Comparison of ENCODE assay signal across 17 cellular contexts in genomic region chr22:31477329-31477728, GRCh38. TPM values are rescaled to one million over a fixed set of nuclear protein-coding genes. Genes with fewer than 3 reads are reported as not detected.
DNase-seq lines count a peak whose midpoint lies in the region; ATAC-seq and TF ChIP-seq lines count a peak whose summit lies in the region.
"Had no signal": no experiment of that assay in that cellular context is flagged by ENCODE, and none has a peak within 500 bp of the region (broad histone marks: within the 10 kb centered on the region; RNA-seq: fewer than 3 reads in every experiment).

No MANE protein-coding gene starts in this region.

- H3K36me3 ChIP-seq in mucosa of descending colon (ENCODE audit: low read depth) (no peaks in the 10 kb centered on the region), GM23338 (ENCODE audit: insufficient read depth) (peaks cover 9% of the 10 kb centered on the region), SK-N-SH (replicated peaks in 1 of 2; ENCODE audit: control insufficient read depth in 1 of 2, insufficient read depth in 2 of 2, low read length in 1 of 2) (peaks cover 17 to 49% of the 10 kb centered on the region in 2 experiments)

- TF ChIP-seq RAD21 in SK-N-SH (IDR thresholded peaks at IDR 0.05; ENCODE audit: low read length): no peak

- no peak for TF ChIP-seq CTCF in mucosa of descending colon (IDR thresholded peaks at IDR 0.05)
- no peak for TF ChIP-seq CTCF in GM23338 (conservative IDR thresholded peaks at IDR 0.05; ENCODE audit: low read depth in 2 of 2)
- TF ChIP-seq CTCF in SK-N-SH (IDR thresholded peaks at IDR 0.05): no peak

- H3K9me3 ChIP-seq in mucosa of descending colon: no peaks in the 10 kb centered on the region
- H3K9me3 ChIP-seq in SK-N-SH: no peaks in the 10 kb centered on the region

- no peaks in the 10 kb centered on the region for H3K27me3 Mint-ChIP-seq in GM23338 (ENCODE audit: insufficient read depth, low read depth, poor library complexity)
- H3K27me3 Mint-ChIP-seq: CD8-positive, alpha-beta memory T cell; type B pancreatic cell had no signal

- peaks cover 40% of the 10 kb centered on the region for H3K36me3 Mint-ChIP-seq in GM23338 (ENCODE audit: low read depth)

- no peak overlapping the region for H3K27ac ChIP-seq in GM23338 (ENCODE audit: low read depth)
- no peak overlapping the region for H3K27ac ChIP-seq in SK-N-SH (ENCODE audit: low read depth in 2 of 2, low read length in 1 of 2)
- H3K27ac ChIP-seq: brain microvascular endothelial cell, parathyroid adenoma had no signal

- H3F3A ChIP-seq in GM23338 (replicated peaks; ENCODE audit: low read depth): no peaks in the 10 kb centered on the region
- H3F3A ChIP-seq in SK-N-SH (replicated peaks; ENCODE audit: insufficient read depth): no peaks in the 10 kb centered on the region

- 96% methylated on average over 4 of the region's 4 CpGs for WGBS in SK-N-SH (ENCODE audit: low lambda C conversion rate)

- H4K20me1 ChIP-seq in GM23338 (replicated peaks; ENCODE audit: insufficient read depth): peaks cover 46% of the 10 kb centered on the region
- H4K20me1 ChIP-seq in SK-N-SH (ENCODE audit: insufficient read depth): peaks cover 33% of the 10 kb centered on the region

- H3K27me3 ChIP-seq in GM23338 (ENCODE audit: insufficient read depth) (no peaks in the 10 kb centered on the region), SK-N-SH (ENCODE audit: insufficient read depth) (no peaks in the 10 kb centered on the region)
- H3K27me3 ChIP-seq: brain microvascular endothelial cell had no signal

- no peak for TF ChIP-seq EP300 in SK-N-SH (IDR thresholded peaks at IDR 0.05; ENCODE audit: borderline replicate concordance in 1 of 2, low read depth in 1 of 2, low read length in 1 of 2)

- H3K9me2 ChIP-seq in GM23338 (ENCODE audit: insufficient read depth) (no peaks in the 10 kb centered on the region), SK-N-SH (no peaks in the 10 kb centered on the region)

- H3K4me3 ChIP-seq in mucosa of descending colon (no peak overlapping the region), GM23338 (no peak overlapping the region), SK-N-SH (ENCODE audit: low read depth in 2 of 2, low read length in 1 of 2) (no peak overlapping the region)

- peaks cover 4% of the 10 kb centered on the region for H3K4me1 ChIP-seq in mucosa of descending colon (ENCODE audit: low read depth)
- no peaks in the 10 kb centered on the region for H3K4me1 ChIP-seq in GM23338 (ENCODE audit: insufficient read depth)
- no peaks in the 10 kb centered on the region for H3K4me1 ChIP-seq in SK-N-SH (ENCODE audit: control insufficient read depth in 1 of 2, insufficient read depth in 2 of 2, low read depth in 1 of 2, low read length in 1 of 2)
- H3K4me1 ChIP-seq: parathyroid adenoma had no signal

- POLR2A ChIA-PET in SK-N-SH (lab: Yijun Ruan, JAX): no interaction called here

- H3K79me2 ChIP-seq in GM23338 (replicated peaks; ENCODE audit: insufficient read depth) (peaks cover 45% of the 10 kb centered on the region), SK-N-SH (ENCODE audit: insufficient read depth) (peaks cover 93% of the 10 kb centered on the region)

- intact Hi-C loops in mucosa of descending colon (cut with DNase I, micrococcal nuclease): no loop called here

- CTCF ChIA-PET in SK-N-SH (lab: Yijun Ruan, JAX): interaction anchor here (1.0 to 2.1 kb wide), 3 partner anchors 9 to 79 kb away, joined by 3 to 5 read pairs (median 3); no protein-coding TSS in a partner anchor

- H2AFZ ChIP-seq in GM23338 (no peak overlapping the region), SK-N-SH (ENCODE audit: low read depth) (no peak overlapping the region)
- H2AFZ ChIP-seq: parathyroid adenoma had no signal

- H3K9ac ChIP-seq in SK-N-SH: no peak overlapping the region
- H3K9ac ChIP-seq: parathyroid adenoma had no signal

- H3K4me1 Mint-ChIP-seq in GM23338: no peaks in the 10 kb centered on the region

- no peak overlapping the region for H3K4me3 Mint-ChIP-seq in GM23338
- H3K4me3 Mint-ChIP-seq: CD8-positive, alpha-beta memory T cell; mesothelial cell of epicardium; type B pancreatic cell had no signal

- H3K27ac Mint-ChIP-seq in GM23338: no peak overlapping the region
- H3K27ac Mint-ChIP-seq: mesothelial cell of epicardium, type B pancreatic cell had no signal

- H3K4me2 ChIP-seq in GM23338: no peak overlapping the region
- H3K4me2 ChIP-seq in SK-N-SH: no peak overlapping the region

- DNase-seq in NOMO-1 (lab: John Stamatoyannopoulos, UW; ENCODE audit: unreplicated experiment in 2 of 2): peak; percentile 5 to 27
- DNase-seq in NOMO-1 treated with DMSO at 0.1 percent for 48 hours (lab: John Stamatoyannopoulos, UW; ENCODE audit: unreplicated experiment): no peak
- DNase-seq in mucosa of descending colon: peak in 1 of 3 donors; percentile 22
- no peak for DNase-seq in GM23338 (ENCODE audit: low spot score)
- no peak for DNase-seq in COLO829 (ENCODE audit: low spot score)
- no peak for DNase-seq in SK-N-SH
- DNase-seq: 8988T; activated CD4-positive, alpha-beta T cell treated with anti-CD3 and anti-CD28 coated beads, Interleukin-2, amount 50 U/mL, for 1 hour; brain microvascular endothelial cell; CD8-positive, alpha-beta memory T cell; effector CD4-positive, alpha-beta T cell; OCI-M1 had no signal

- peak; percentile 77 for ATAC-seq in GM21390 (IDR thresholded peaks at IDR 0.05; ENCODE audit: unreplicated experiment)
- peak; percentile 75 for ATAC-seq in HG03175 (IDR thresholded peaks at IDR 0.05; ENCODE audit: unreplicated experiment)
- ATAC-seq in mucosa of descending colon: peak; percentile 94
- no peak for ATAC-seq in GM23338

- no peaks in the 10 kb centered on the region for H3K9me3 Mint-ChIP-seq in GM23338
- H3K9me3 Mint-ChIP-seq: CD8-positive, alpha-beta memory T cell; mesothelial cell of epicardium; type B pancreatic cell had no signal

TF ChIP-seq in GM23338, 12 proteins besides CTCF, POLR2A, EP300 and RAD21 (continues in another document):
- TF ChIP-seq STAT1 (IDR thresholded peaks at IDR 0.05; ENCODE audit: unreplicated experiment) (no peak), EZH2phosphoT487 (IDR thresholded peaks at IDR 0.05; ENCODE audit: unreplicated experiment) (no peak), ZNF331 (CRISPR knock-in tag; IDR thresholded peaks at IDR 0.05; ENCODE audit: low read depth) (no peak)

TF ChIP-seq in SK-N-SH, 30 proteins besides CTCF, POLR2A, EP300 and RAD21 (continues in another document):
- TF ChIP-seq SIN3A (IDR thresholded peaks at IDR 0.05; ENCODE audit: borderline replicate concordance, low read depth, low read length): no peak
- no peak for TF ChIP-seq MAX (IDR thresholded peaks at IDR 0.05; ENCODE audit: low read depth)
- TF ChIP-seq ELF1 (IDR thresholded peaks at IDR 0.05): no peak
- TF ChIP-seq CHD2 (IDR thresholded peaks at IDR 0.05; ENCODE audit: low read length, partially characterized antibody): no peak
- TF ChIP-seq GATA2 (CRISPR knock-in tag; IDR thresholded peaks at IDR 0.05): no peak
- TF ChIP-seq SMC3 (IDR thresholded peaks at IDR 0.05; ENCODE audit: low read depth, low read length): no peak
- no peak for TF ChIP-seq YY1 (IDR thresholded peaks at IDR 0.05; ENCODE audit: low read depth)
- TF ChIP-seq REST (IDR thresholded peaks at IDR 0.05; ENCODE audit: low read depth, low read length): no peak
- TF ChIP-seq TEAD4 (IDR thresholded peaks at IDR 0.05; ENCODE audit: borderline replicate concordance, insufficient read depth): no peak
- TF ChIP-seq FOSL2 (IDR thresholded peaks at IDR 0.05; ENCODE audit: borderline replicate concordance, low read depth): no peak
- TF ChIP-seq GABPA (IDR thresholded peaks at IDR 0.05; ENCODE audit: low read depth): no peak

RNA-seq across cellular contexts. Expression of gene EIF4ENIF1, which starts 12.3 kb away (rescaled TPM):
- 10 to 100 TPM; 25.0 to 42.0 (median 33.9) TPM for total RNA-seq in mucosa of descending colon
- 10.8 and 13.5 TPM in 2 replicates for total RNA-seq in GM23338 (2014; rRNA removed; shearing (Covaris generic))
- polyA plus RNA-seq in GM23338 (2016; fragmentation: Nextera tagmentation; extraction: Ambion mirVana) (13.1 and 13.4 TPM in 2 replicates), SK-N-SH (2012; rRNA removed) (18.4 and 39.9 TPM in 2 replicates)
- polyA plus RNA-seq in SK-N-SH (2012; cell fraction: cytosol; rRNA removed): 14.0 and 14.2 TPM in 2 replicates
- 36.3 and 61.6 TPM in 2 replicates for polyA plus RNA-seq in SK-N-SH (2012; cell fraction: nucleus; rRNA removed)

RNA-seq across cellular contexts. Expression of gene SFI1, which starts 19.0 kb away (rescaled TPM):
- total RNA-seq in mucosa of descending colon: 10 to 100 TPM; 34.4 to 52.6 (median 49.5) TPM
- 23.8 and 25.6 TPM in 2 replicates for total RNA-seq in GM23338 (2014; rRNA removed; shearing (Covaris generic))
- polyA plus RNA-seq in GM23338 (2016; fragmentation: Nextera tagmentation; extraction: Ambion mirVana) (16.7 and 17.4 TPM in 2 replicates), SK-N-SH (2012; rRNA removed) (20.6 and 24.7 TPM in 2 replicates)
- polyA plus RNA-seq in SK-N-SH (2012; cell fraction: cytosol; rRNA removed): 4.8 and 7.1 TPM in 2 replicates
- 178 and 208 TPM in 2 replicates for polyA plus RNA-seq in SK-N-SH (2012; cell fraction: nucleus; rRNA removed)

Comparison
In these comparisons a context has a peak if more than half of its experiments do, and no peak if none do; other contexts are left out.
1. DNase-seq: peak in NOMO-1 (2 of 2); none in NOMO-1 treated with DMSO at 0.1 percent for 48 hours (single experiment), GM23338 (single experiment), COLO829 (single experiment) and SK-N-SH (single experiment).